Comparison of ENCODE assay signal across 1 cellular context in genomic region chr7:134602921-134603394, GRCh38.
TF ChIP-seq lines count a peak whose summit lies in the region.

No MANE protein-coding gene starts in this region.

TF ChIP-seq in SK-N-SH, 30 proteins besides CTCF, POLR2A, EP300 and RAD21 (continued from another document):
- TF ChIP-seq MXI1 (IDR thresholded peaks at IDR 0.05; ENCODE audit: low read depth, low read length): no peak
- TF ChIP-seq ZBTB33 (IDR thresholded peaks at IDR 0.05; ENCODE audit: borderline replicate concordance, low read depth): no peak
- no peak for TF ChIP-seq FOXM1 (IDR thresholded peaks at IDR 0.05; ENCODE audit: low read depth)
- TF ChIP-seq POLR2AphosphoS5 (IDR thresholded peaks at IDR 0.05; ENCODE audit: low read depth, low read length): no peak
- no peak for TF ChIP-seq RCOR1 (IDR thresholded peaks at IDR 0.05; ENCODE audit: low read length)
- no peak for TF ChIP-seq RXRA (IDR thresholded peaks at IDR 0.05; ENCODE audit: borderline replicate concordance, low read depth)
